Comparison of ENCODE assay signal across 1 cellular context in the genomic region with DNA sequence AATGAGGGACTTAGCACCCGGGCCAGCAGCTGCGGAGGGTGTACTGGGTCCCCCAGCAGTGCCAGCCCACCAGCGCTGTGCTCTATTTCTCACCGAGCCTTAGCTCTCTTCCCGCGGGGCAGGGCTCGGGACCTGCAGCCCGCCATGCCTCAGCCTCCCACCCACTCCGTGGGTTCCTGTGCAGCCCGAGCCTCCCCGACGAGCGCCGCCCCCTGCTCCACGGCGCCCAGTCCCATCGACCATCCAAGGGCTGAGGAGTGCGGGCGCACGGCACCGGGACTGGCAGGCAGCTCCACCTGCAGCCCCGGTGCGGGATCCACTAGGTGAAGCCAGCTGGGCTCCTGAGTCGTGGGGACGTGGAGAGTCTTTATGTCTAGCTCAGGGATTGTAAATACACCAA.
TF ChIP-seq lines count a peak whose summit lies in the region.

No MANE protein-coding gene starts in this region.

TF ChIP-seq in K562, 482 proteins besides CTCF, POLR2A, EP300 and RAD21:
- 0 out of 2 replicates have a peak, but pooled peaks have one; percentile 1 for TF ChIP-seq RBFOX2 (IDR thresholded peaks at IDR 0.05; ENCODE audit: low read depth, low read length)
